8 cellular contexts compared by ENCODE assay signal in the genomic region with DNA sequence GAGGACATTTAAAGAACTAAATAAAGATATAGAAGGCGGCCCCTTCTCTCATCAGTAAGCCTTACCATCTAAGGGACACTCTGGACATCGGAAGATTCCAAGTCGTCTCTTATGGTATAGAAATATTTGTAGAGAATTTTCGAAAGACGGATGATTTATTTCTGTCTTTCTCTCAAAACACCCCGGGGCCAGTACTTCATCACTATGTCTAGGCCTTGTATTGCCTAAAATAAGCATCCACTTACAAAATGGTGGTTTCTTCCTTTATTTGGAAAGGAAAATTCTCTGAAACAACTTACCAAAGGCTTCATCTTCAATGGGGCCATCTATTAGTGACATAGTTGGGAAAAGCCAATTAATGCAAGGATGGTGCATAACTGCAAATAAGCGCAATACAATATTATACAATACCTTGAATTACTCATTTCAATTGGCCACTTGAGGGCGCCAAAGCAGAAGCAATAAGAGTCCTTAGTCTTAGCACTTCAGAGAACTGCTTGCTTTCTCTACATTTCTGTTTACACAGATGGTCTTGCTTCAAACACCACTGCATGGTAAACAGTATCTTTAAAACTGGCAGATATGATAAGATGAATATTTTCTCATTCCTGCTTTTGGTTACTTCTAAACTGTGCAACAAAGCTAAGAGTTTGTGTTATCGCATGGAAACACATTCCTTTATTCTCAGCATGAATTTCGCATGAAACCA.
A peak's percentile ranks its signal among the peaks of the same experiment; 100 is the strongest.
DNase-seq lines count a peak whose midpoint lies in the region; ATAC-seq and TF ChIP-seq lines count a peak whose summit lies in the region.

No MANE protein-coding gene starts in this region.

- CTCF ChIA-PET in AG04449 (lab: Yijun Ruan, JAX): interaction anchor here (0.8 to 10.1 kb wide), 20 partner anchors 8 to 281 kb away, joined by 3 to 90 read pairs (median 5); no protein-coding TSS in a partner anchor

- TF ChIP-seq CTCF in AG04449 (IDR thresholded peaks at IDR 0.05; ENCODE audit: insufficient read depth, low read length, missing control alignments): peak; percentile 64

- POLR2A ChIA-PET in AG04449 (lab: Yijun Ruan, JAX): no interaction called here

- peak; percentile 96 for ATAC-seq in GM18511 (IDR thresholded peaks at IDR 0.05; ENCODE audit: unreplicated experiment)
- peak; percentile 92 for ATAC-seq in HG03039 (IDR thresholded peaks at IDR 0.05; ENCODE audit: unreplicated experiment)

- no peak overlapping the region for H3K4me3 ChIP-seq in AG04449 (ENCODE audit: low read depth, low read length)

- peak; percentile 26 for DNase-seq in AG04449 (ENCODE audit: low read depth, low spot score)
- peak; percentile 41 for DNase-seq in NCI-H2171 (lab: John Stamatoyannopoulos, UW)
- peak; percentile 14 to 33 (median 26) for DNase-seq in activated CD4-positive, CD25-positive, alpha-beta regulatory T cell (lab: John Stamatoyannopoulos, UW)
- DNase-seq in central memory CD4-positive, alpha-beta T cell: peak; percentile 40
- DNase-seq in left kidney (ENCODE audit: low read depth, low spot score): peak; percentile 83
- peak; percentile 41 to 50 for DNase-seq in stimulated activated CD4-positive, alpha-beta T cell treated with anti-CD3 and anti-CD28 coated beads, Interleukin-4, amount 100 ng/mL, for 48 hours (ENCODE audit: low read depth in 2 of 2)

Comparison
In these comparisons a context has a peak if more than half of its experiments do, and no peak if none do; other contexts are left out.
1. DNase-seq: peak in every context shown above with its lines; median percentile 83 in left kidney; 46 in stimulated activated CD4-positive, alpha-beta T cell treated with anti-CD3 and anti-CD28 coated beads, Interleukin-4, amount 100 ng/mL, for 48 hours; 41 in NCI-H2171; 40 in central memory CD4-positive, alpha-beta T cell; 26 in AG04449; 26 in activated CD4-positive, CD25-positive, alpha-beta regulatory T cell.